In genomic region chr1:236654511-236654910, GRCh38 we compare ENCODE assay signal across 30 cellular contexts. TPM values are rescaled to one million over a fixed set of nuclear protein-coding genes. Genes with fewer than 3 reads are reported as not detected.
"Had no signal": no experiment of that assay in that cellular context is flagged by ENCODE, and none has a peak within 500 bp of the region (broad histone marks: within the 10 kb centered on the region; RNA-seq: fewer than 3 reads in every experiment).

No MANE protein-coding gene starts in this region.

- H3K4me3 ChIP-seq: MG63 had no signal

- DNase-seq: Kasumi-1, MG63, MV-4-11, NCI-H1048, NCI-H1092, NCI-H1092 treated with DMSO at 0.1 percent for 48 hours, NCI-H1105, NCI-H1105 treated with DMSO at 0.1 percent for 48 hours, NCI-H1417, NCI-H1417 treated with DMSO at 0.1 percent for 48 hours, NCI-H1436, NCI-H1436 treated with DMSO at 0.1 percent for 48 hours, NCI-H146, NCI-H187, NCI-H187 treated with DMSO at 0.1 percent for 48 hours, NCI-H1930, NCI-H2029, NCI-H2029 treated with DMSO at 0.1 percent for 48 hours, NCI-H2081, NCI-H2081 treated with DMSO at 0.1 percent for 48 hours, NCI-H2107, NCI-H2227 treated with DMSO at 0.1 percent for 48 hours, NCI-H226, NCI-H345, NCI-H446 treated with DMSO at 0.1 percent for 48 hours, NCI-H510A, NCI-H510A treated with DMSO at 0.1 percent for 48 hours, NCI-H524 treated with DMSO at 0.1 percent for 48 hours, NCI-H526 had no signal

- H3K27me3 ChIP-seq: MG63 had no signal

- H3K9me3 ChIP-seq: MG63 had no signal

- H3K36me3 ChIP-seq: MG63 had no signal

RNA-seq across cellular contexts. Expression of gene ACTN2, which starts 31.8 kb away (rescaled TPM):
- total RNA-seq: MCF 10A had no signal
